Comparison of ENCODE assay signal across 8 cellular contexts in the genomic region with DNA sequence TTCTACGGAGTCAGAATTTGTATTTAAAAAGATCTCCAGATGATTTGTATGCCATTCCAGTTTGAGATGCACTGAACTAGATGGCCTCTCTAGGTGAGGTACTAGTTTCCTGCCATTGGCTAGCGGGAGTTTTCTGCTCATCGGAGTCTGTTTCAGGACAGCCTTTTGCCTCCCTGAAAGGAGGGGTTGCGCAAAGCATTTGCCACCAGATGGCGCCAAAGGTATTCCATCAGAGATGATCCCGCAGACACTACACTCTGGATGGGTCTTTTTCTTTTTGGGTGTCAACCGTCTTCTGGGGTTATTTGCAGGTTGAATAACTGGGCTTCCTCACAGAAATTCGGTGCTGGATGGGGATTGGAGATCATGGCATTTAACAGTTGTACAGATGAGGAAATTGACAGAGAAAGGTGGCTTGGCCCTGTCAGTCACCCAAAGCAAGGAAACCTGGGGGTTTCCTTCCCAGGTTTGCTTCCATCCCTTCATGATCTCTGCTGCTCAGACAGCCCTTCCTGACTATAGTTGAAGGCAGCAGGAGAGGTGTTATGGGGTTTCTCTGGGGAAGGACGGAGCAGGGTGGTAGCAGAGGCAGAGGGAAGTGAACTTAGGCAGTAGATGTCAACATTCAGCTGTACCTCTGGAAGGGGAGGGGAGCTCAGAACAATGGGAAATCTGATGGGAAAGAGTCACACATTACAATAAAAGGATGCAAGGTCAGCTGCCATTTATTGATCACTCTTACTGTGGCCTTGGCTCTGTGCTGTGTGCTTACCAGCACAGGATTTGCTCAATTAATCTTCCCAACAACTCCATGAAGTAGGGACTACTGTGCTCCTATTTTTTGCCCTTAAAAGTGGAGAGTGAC.
DNase-seq lines count a peak whose midpoint lies in the region; ATAC-seq, FAIRE-seq and TF ChIP-seq lines count a peak whose summit lies in the region.

No MANE protein-coding gene starts in this region.

- H3K27ac ChIP-seq in K562 (ENCODE audit: extremely low read depth, low read depth, low read length), result no peak overlapping the region

- no TSS peak for BruUV-seq in K562 (replicated peaks; lab: Mats Ljungman, UMichigan)

- H3K4me3 ChIP-seq in K562, result no peak overlapping the region

- no peaks in the 10 kb centered on the region for H3K27me3 ChIP-seq in K562 (ENCODE audit: control insufficient read depth in 2 of 2, insufficient read depth in 2 of 2, low read length in 2 of 2)

- peak; percentile 80 for ATAC-seq in HG02938 (IDR thresholded peaks at IDR 0.05; ENCODE audit: unreplicated experiment)
- ATAC-seq in K562, result peak; percentile 98

- TF ChIP-seq RAD21 in K562 (CRISPR knock-in tag; conservative IDR thresholded peaks at IDR 0.05 in 1 of 2, IDR thresholded peaks at IDR 0.05 in 1 of 2), result peak; percentile 97 to 98

- H3K4me3 Mint-ChIP-seq in immature natural killer cell, result peak overlapping the region in 2 of 5 donors; percentile 54 to 66

- H3K9me3 Mint-ChIP-seq in immature natural killer cell, result no peaks in the 10 kb centered on the region

- peak overlapping the region in 3 of 6 donors; percentile 36 to 75 (median 41) for H3K27ac Mint-ChIP-seq in immature natural killer cell

- 0 out of 2 replicates have a peak, but pooled peaks cover 4% of the 10 kb centered on the region for H4K20me1 ChIP-seq in K562 (replicated peaks; ENCODE audit: control insufficient read depth, insufficient read depth, low read length)

- 3% methylated on average over 9 of the region's 9 CpGs for WGBS in K562 (ENCODE audit: insufficient coverage, low coverage, missing lambda C conversion rate)

- peak; percentile 69 for DNase-seq in activated gamma-delta T cell treated with Interleukin-2 at 50 U/mL for 16 hours
- no peak for DNase-seq in activated gamma-delta T cell (lab: John Stamatoyannopoulos, UW)
- peak; percentile 61 for DNase-seq in NCI-H2029 (lab: John Stamatoyannopoulos, UW)
- peak; percentile 77 to 86 (median 84) for DNase-seq in K562 (ENCODE audit: extremely low read depth in 1 of 4, low spot score in 3 of 4)
- peak; percentile 73 to 79 (median 77) for DNase-seq in immature natural killer cell
- DNase-seq in stimulated activated CD4-positive, alpha-beta T cell treated with anti-CD3 and anti-CD28 coated beads, Interleukin-15, amount 100 ng/mL, for 24 hours, result peak; percentile 90

- no peaks in the 10 kb centered on the region for H3K36me3 ChIP-seq in K562 (ENCODE audit: control insufficient read depth, insufficient read depth, low read length)

- intact Hi-C loops in K562 (cut with micrococcal nuclease), result loop anchor here (1.0 to 5.0 kb wide), 6 partner anchors 115 to 463 kb away; no protein-coding TSS in a partner anchor

- H3K4me2 ChIP-seq in K562 (ENCODE audit: insufficient read depth, low read length), result no peak overlapping the region

- H3K9me1 ChIP-seq in K562 (ENCODE audit: control insufficient read depth, insufficient read depth, low read length), result no peaks in the 10 kb centered on the region

- peaks cover 0 to 11% (median 3%) of the 10 kb centered on the region in 3 donors for H3K36me3 Mint-ChIP-seq in immature natural killer cell

- H3K9ac ChIP-seq in K562 (ENCODE audit: insufficient read depth in 1 of 2, low read depth in 2 of 2, low read length in 2 of 2), result no peak overlapping the region

- no peak for TF ChIP-seq POLR2A in K562 (conservative IDR thresholded peaks at IDR 0.05)

- peaks cover 2 to 7% (median 3%) of the 10 kb centered on the region in 3 donors for H3K27me3 Mint-ChIP-seq in immature natural killer cell (ENCODE audit: low read depth in 3 of 3)

- no peaks in the 10 kb centered on the region for H3K79me2 ChIP-seq in K562 (ENCODE audit: control insufficient read depth, insufficient read depth, low read length)

- TF ChIP-seq EP300 in K562 (IDR thresholded peaks at IDR 0.05; ENCODE audit: low read length), result no peak

- POLR2A ChIA-PET in K562 (lab: Yijun Ruan, JAX), result interaction anchor here (0.6 kb wide), 1 partner anchor 387 kb away, joined by 3 read pairs; no protein-coding TSS in a partner anchor

- FAIRE-seq in TTC549 (lab: Jason Lieb, UNC) (peak; percentile 56), K562 (lab: Jason Lieb, UNC) (peak; percentile 97)

- in situ Hi-C loops in K562 (cut with MboI), result loop anchor here (5.0 to 10.0 kb wide), 3 partner anchors 116 to 968 kb away; no protein-coding TSS in a partner anchor

- no peaks in the 10 kb centered on the region for H3K4me1 ChIP-seq in K562 (replicated peaks in 1 of 2; ENCODE audit: control insufficient read depth in 2 of 2, insufficient read depth in 2 of 2, low read length in 2 of 2)

- no peaks in the 10 kb centered on the region for H3K9me3 ChIP-seq in K562 (replicated peaks; ENCODE audit: control insufficient read depth, insufficient read depth, low read depth, low read length)

- CTCF ChIA-PET in K562 (lab: Yijun Ruan, JAX; ENCODE audit: low intra/inter-chr PET ratio), result interaction anchor here (0.6 to 2.5 kb wide), 10 partner anchors 115 to 993 kb away, joined by 3 to 18 read pairs (median 4); no protein-coding TSS in a partner anchor

- TF ChIP-seq CTCF in K562 (IDR thresholded peaks at IDR 0.05 in 2 of 3, conservative IDR thresholded peaks at IDR 0.05 in 1 of 3; ENCODE audit: insufficient read depth in 2 of 3, low read depth in 1 of 3, low read length in 3 of 3), result peak; percentile 83 to 93 (median 92)

- H2AFZ ChIP-seq in K562 (ENCODE audit: low read depth, low read length), result no peak overlapping the region

- peaks cover 7 to 26% of the 10 kb centered on the region in 2 donors for H3K4me1 Mint-ChIP-seq in immature natural killer cell

TF ChIP-seq in K562, 482 proteins besides CTCF, POLR2A, EP300 and RAD21 (continues in another document):
- TF ChIP-seq MECOM (CRISPR knock-in tag; IDR thresholded peaks at IDR 0.05), result 0 out of 2 replicates have a peak, but pooled peaks have one; percentile 31
- peak; percentile 13 for TF ChIP-seq TBP (optimal IDR thresholded peaks at IDR 0.05; ENCODE audit: low read depth, low read length)
- no peak for TF ChIP-seq CBFA2T2 (conservative IDR thresholded peaks at IDR 0.05)
- TF ChIP-seq MAZ (CRISPR knock-in tag; conservative IDR thresholded peaks at IDR 0.05 in 1 of 2, IDR thresholded peaks at IDR 0.05 in 1 of 2), result peak in 1 of 2 experiments; percentile 70; a peak in 2 of 4 replicates
- TF ChIP-seq CC2D1A (IDR thresholded peaks at IDR 0.05), result peak; percentile 77
- peak; percentile 64; the same call in 1 of the 2 replicates for TF ChIP-seq ARID2 (IDR thresholded peaks at IDR 0.05)
- TF ChIP-seq, protein P1, sequence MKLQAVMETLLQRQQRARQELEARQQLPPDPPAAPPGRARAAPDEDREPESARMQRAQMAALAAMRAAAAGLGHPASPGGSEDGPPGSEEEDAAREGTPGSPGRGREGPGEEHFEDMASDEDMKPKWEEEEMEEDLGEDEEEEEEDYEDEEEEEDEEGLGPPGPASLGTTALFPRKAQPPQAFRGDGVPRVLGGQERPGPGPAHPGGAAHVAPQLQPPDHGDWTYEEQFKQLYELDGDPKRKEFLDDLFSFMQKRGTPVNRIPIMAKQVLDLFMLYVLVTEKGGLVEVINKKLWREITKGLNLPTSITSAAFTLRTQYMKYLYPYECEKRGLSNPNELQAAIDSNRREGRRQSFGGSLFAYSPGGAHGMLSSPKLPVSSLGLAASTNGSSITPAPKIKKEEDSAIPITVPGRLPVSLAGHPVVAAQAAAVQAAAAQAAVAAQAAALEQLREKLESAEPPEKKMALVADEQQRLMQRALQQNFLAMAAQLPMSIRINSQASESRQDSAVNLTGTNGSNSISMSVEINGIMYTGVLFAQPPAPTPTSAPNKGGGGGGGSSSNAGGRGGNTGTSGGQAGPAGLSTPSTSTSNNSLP (IDR thresholded peaks at IDR 0.05; ENCODE audit: borderline replicate concordance, low read depth, low read length), result no peak
- peak; percentile 43; the same call in 1 of the 2 replicates for TF ChIP-seq TARDBP (IDR thresholded peaks at IDR 0.05)
- TF ChIP-seq DEAF1 (CRISPR knock-in tag; IDR thresholded peaks at IDR 0.05), result peak; percentile 95
- peak; percentile 58 for TF ChIP-seq CTBP1 (IDR thresholded peaks at IDR 0.05; ENCODE audit: borderline replicate concordance)
- TF ChIP-seq SMC3 (conservative IDR thresholded peaks at IDR 0.05; ENCODE audit: insufficient read depth, low read depth, low read length), result peak; percentile 94
- TF ChIP-seq SRF (CRISPR knock-in tag; IDR thresholded peaks at IDR 0.05), result 0 out of 4 replicates have a peak, but pooled peaks of 1 of the 2 experiments have one; percentile 45
- peak; percentile 34; the same call in 1 of the 2 replicates for TF ChIP-seq LCOR (CRISPR knock-in tag; IDR thresholded peaks at IDR 0.05)
- no peak for TF ChIP-seq CEBPG (CRISPR knock-in tag; IDR thresholded peaks at IDR 0.05)
- peak in 1 of 2 experiments; percentile 68; a peak in 3 of 4 replicates for TF ChIP-seq CEBPG (tag; conservative IDR thresholded peaks at IDR 0.05 in 1 of 2, IDR thresholded peaks at IDR 0.05 in 1 of 2)
- TF ChIP-seq STAG1 (CRISPR knock-in tag; IDR thresholded peaks at IDR 0.05; ENCODE audit: borderline replicate concordance), result peak; percentile 94
